Comparison of ENCODE assay signal across 1 cellular context in the genomic region with DNA sequence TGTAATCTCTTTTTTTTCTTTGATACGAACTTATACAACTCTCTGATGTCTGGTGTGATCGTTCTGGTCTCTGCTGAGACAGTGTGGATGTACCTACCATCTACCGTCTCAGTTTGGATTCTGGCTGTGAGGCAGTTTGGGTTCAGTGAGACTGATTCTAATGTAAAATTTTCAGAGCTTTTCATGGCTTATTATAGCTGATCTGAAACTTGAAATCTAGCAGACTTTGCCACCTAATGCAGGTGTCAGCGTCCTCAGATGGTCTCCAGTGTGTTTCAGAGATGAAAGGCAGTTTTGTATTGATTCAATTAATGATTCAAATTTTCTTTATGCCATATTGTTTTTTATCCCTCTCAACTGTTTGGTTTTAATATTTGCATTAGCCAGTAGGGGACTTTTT.
TF ChIP-seq lines count a peak whose summit lies in the region.

No MANE protein-coding gene starts in this region.

TF ChIP-seq in GM12878, 131 proteins besides CTCF, POLR2A, EP300 and RAD21:
- no peak for TF ChIP-seq NFIC (IDR thresholded peaks at IDR 0.05; ENCODE audit: low read depth, low read length)
- no peak for TF ChIP-seq BCL11A (IDR thresholded peaks at IDR 0.05; ENCODE audit: low read depth, low read length)
- TF ChIP-seq NRF1 (conservative IDR thresholded peaks at IDR 0.05; ENCODE audit: low read depth, low read length), result no peak
- TF ChIP-seq RELA (IDR thresholded peaks at IDR 0.05; ENCODE audit: borderline replicate concordance, partially characterized antibody), result no peak
- no peak for TF ChIP-seq TAF1 (IDR thresholded peaks at IDR 0.05; ENCODE audit: borderline replicate concordance, low read depth, low read length)
- TF ChIP-seq IKZF2 (IDR thresholded peaks at IDR 0.05), result no peak
- no peak for TF ChIP-seq PML (IDR thresholded peaks at IDR 0.05; ENCODE audit: low read length)
- TF ChIP-seq, protein P1, sequence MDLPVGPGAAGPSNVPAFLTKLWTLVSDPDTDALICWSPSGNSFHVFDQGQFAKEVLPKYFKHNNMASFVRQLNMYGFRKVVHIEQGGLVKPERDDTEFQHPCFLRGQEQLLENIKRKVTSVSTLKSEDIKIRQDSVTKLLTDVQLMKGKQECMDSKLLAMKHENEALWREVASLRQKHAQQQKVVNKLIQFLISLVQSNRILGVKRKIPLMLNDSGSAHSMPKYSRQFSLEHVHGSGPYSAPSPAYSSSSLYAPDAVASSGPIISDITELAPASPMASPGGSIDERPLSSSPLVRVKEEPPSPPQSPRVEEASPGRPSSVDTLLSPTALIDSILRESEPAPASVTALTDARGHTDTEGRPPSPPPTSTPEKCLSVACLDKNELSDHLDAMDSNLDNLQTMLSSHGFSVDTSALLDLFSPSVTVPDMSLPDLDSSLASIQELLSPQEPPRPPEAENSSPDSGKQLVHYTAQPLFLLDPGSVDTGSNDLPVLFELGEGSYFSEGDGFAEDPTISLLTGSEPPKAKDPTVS (IDR thresholded peaks at IDR 0.05; ENCODE audit: low read depth, low read length), result no peak
- TF ChIP-seq, protein P2, sequence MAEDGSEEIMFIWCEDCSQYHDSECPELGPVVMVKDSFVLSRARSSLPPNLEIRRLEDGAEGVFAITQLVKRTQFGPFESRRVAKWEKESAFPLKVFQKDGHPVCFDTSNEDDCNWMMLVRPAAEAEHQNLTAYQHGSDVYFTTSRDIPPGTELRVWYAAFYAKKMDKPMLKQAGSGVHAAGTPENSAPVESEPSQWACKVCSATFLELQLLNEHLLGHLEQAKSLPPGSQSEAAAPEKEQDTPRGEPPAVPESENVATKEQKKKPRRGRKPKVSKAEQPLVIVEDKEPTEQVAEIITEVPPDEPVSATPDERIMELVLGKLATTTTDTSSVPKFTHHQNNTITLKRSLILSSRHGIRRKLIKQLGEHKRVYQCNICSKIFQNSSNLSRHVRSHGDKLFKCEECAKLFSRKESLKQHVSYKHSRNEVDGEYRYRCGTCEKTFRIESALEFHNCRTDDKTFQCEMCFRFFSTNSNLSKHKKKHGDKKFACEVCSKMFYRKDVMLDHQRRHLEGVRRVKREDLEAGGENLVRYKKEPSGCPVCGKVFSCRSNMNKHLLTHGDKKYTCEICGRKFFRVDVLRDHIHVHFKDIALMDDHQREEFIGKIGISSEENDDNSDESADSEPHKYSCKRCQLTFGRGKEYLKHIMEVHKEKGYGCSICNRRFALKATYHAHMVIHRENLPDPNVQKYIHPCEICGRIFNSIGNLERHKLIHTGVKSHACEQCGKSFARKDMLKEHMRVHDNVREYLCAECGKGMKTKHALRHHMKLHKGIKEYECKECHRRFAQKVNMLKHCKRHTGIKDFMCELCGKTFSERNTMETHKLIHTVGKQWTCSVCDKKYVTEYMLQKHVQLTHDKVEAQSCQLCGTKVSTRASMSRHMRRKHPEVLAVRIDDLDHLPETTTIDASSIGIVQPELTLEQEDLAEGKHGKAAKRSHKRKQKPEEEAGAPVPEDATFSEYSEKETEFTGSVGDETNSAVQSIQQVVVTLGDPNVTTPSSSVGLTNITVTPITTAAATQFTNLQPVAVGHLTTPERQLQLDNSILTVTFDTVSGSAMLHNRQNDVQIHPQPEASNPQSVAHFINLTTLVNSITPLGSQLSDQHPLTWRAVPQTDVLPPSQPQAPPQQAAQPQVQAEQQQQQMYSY (CRISPR knock-in tag; IDR thresholded peaks at IDR 0.05), result no peak
